25 cellular contexts compared by ENCODE assay signal in genomic region chr10:4623200-4623599, GRCh38.
DNase-seq lines count a peak whose midpoint lies in the region; ATAC-seq, FAIRE-seq and TF ChIP-seq lines count a peak whose summit lies in the region.
"Had no signal": no experiment of that assay in that cellular context is flagged by ENCODE, and none has a peak within 500 bp of the region (broad histone marks: within the 10 kb centered on the region; RNA-seq: fewer than 3 reads in every experiment).

No MANE protein-coding gene starts in this region.

- no peaks in the 10 kb centered on the region for H3K36me3 Mint-ChIP-seq in activated CD8-positive, alpha-beta memory T cell treated with anti-CD3 and anti-CD28 coated beads, Interleukin-2, amount 10 ng/mL, durations not matched to agents 7 days and 5 days

- no TSS peak for BruUV-seq in HepG2 (replicated peaks; lab: Mats Ljungman, UMichigan)

- intact Hi-C loops in HepG2 (cut with micrococcal nuclease; ENCODE audit: unreplicated experiment): no loop called here

- no peaks in the 10 kb centered on the region for H4K20me1 ChIP-seq in HepG2 (ENCODE audit: insufficient read depth, low read length)
- H4K20me1 ChIP-seq: BLaER1 had no signal

- no peak for TF ChIP-seq POLR2A in HepG2 (IDR thresholded peaks at IDR 0.05; ENCODE audit: insufficient read depth in 1 of 2, low read depth in 2 of 2, low read length in 2 of 2)

- H3K4me1 Mint-ChIP-seq in activated CD8-positive, alpha-beta memory T cell treated with anti-CD3 and anti-CD28 coated beads, Interleukin-2, amount 10 ng/mL, durations not matched to agents 7 days and 5 days: no peaks in the 10 kb centered on the region
- H3K4me1 Mint-ChIP-seq: neural crest cell; stimulated activated naive CD8-positive, alpha-beta T cell treated with anti-CD3 and anti-CD28 coated beads, Interleukin-15, amount 100 ng/mL, for 72 hours had no signal

- POLR2A ChIA-PET in HepG2 (lab: Yijun Ruan, JAX): no interaction called here

- 9% methylated on average over 7 of the region's 7 CpGs for WGBS in HepG2 (ENCODE audit: low lambda C conversion rate)
- WGBS in small intestine, 3 donors: 59 to 70% (median 67%) methylated on average over 7 of the region's 7 CpGs

- H3K4me3 ChIP-seq in HepG2 (replicated peaks in 1 of 3; ENCODE audit: insufficient read depth in 1 of 3, low read depth in 2 of 3, low read length in 3 of 3) (no peak overlapping the region), small intestine (ENCODE audit: low read depth in 1 of 2, low read length in 2 of 2) (no peak overlapping the region)
- H3K4me3 ChIP-seq: BLaER1, lung, thyroid gland had no signal

- H3K27me3 Mint-ChIP-seq in activated CD8-positive, alpha-beta memory T cell treated with anti-CD3 and anti-CD28 coated beads, Interleukin-2, amount 10 ng/mL, durations not matched to agents 7 days and 5 days: peaks cover 22% of the 10 kb centered on the region

- in situ Hi-C loops in GM13976 (cut with MboI; ENCODE audit: low sequenced_read_pairs, unreplicated experiment): no loop called here
- in situ Hi-C loops in HepG2 (cut with HindIII; ENCODE audit: extremely low pct_ligation_motif_present, low pct_unique_long_range_greater_than_20kb): no loop called here

- H3K9me3 ChIP-seq in HepG2 (ENCODE audit: low read length) (peaks cover 9% of the 10 kb centered on the region; the same call in 1 of the 2 replicates), small intestine (ENCODE audit: control insufficient read depth, low read depth) (no peaks in the 10 kb centered on the region)
- H3K9me3 ChIP-seq: thyroid gland had no signal

- H3K4me2 ChIP-seq in HepG2 (ENCODE audit: low read depth, low read length): no peak overlapping the region
- H3K4me2 ChIP-seq: BLaER1 had no signal

- DNase-seq in GM13976 (ENCODE audit: low spot score) (peak; percentile 4), MV-4-11 (lab: John Stamatoyannopoulos, UW) (peak; percentile 94), HepG2 (ENCODE audit: low spot score) (no peak), small intestine (no peak)
- DNase-seq in stimulated activated CD4-positive, alpha-beta T cell treated with anti-CD3 and anti-CD28 coated beads, Interleukin-4, amount 100 ng/mL, for 4 hours: no peak
- no peak for DNase-seq in activated CD8-positive, alpha-beta memory T cell treated with anti-CD3 and anti-CD28 coated beads, Interleukin-2, amount 10 ng/mL, durations not matched to agents 7 days and 5 days
- DNase-seq: activated T-cell treated with anti-CD3 and anti-CD28 coated beads, Interleukin-2, amount 50 U/mL, for 4 hours; brain microvascular endothelial cell; Caco-2; DMS79 treated with DMSO at 0.1 percent for 48 hours; head of caudate nucleus; kidney glomerular epithelial cell; NCI-H2081; NCI-H446; posterior cingulate gyrus; stimulated activated CD4-positive, alpha-beta T cell treated with anti-CD3 and anti-CD28 coated beads, Interleukin-15, amount 100 ng/mL, for 24 hours; stimulated activated naive CD8-positive, alpha-beta T cell treated with anti-CD3 and anti-CD28 coated beads, Interleukin-15, amount 100 ng/mL, for 72 hours; thyroid gland had no signal

- CTCF ChIA-PET in HepG2 (lab: Yijun Ruan, JAX; ENCODE audit: low intra/inter-chr PET ratio, low total read pairs): no interaction called here
- CTCF ChIA-PET in activated CD8-positive, alpha-beta memory T cell treated with anti-CD3 and anti-CD28 coated beads, Interleukin-2, amount 10 ng/mL, durations not matched to agents 7 days and 5 days (lab: Charles Lee): no interaction called here

- TF ChIP-seq RAD21 in HepG2 (CRISPR knock-in tag; IDR thresholded peaks at IDR 0.05): no peak

- H3K36me3 ChIP-seq in HepG2 (replicated peaks in 1 of 2; ENCODE audit: control insufficient read depth in 1 of 2, insufficient read depth in 2 of 2, low read length in 2 of 2) (no peaks in the 10 kb centered on the region), small intestine (ENCODE audit: control insufficient read depth in 2 of 2, insufficient read depth in 2 of 2, low read length in 2 of 2) (no peaks in the 10 kb centered on the region)
- H3K36me3 ChIP-seq: BLaER1, brain microvascular endothelial cell, thyroid gland had no signal

- no peak for FAIRE-seq in HepG2 (lab: Jason Lieb, UNC)
- no peak for FAIRE-seq in small intestine (lab: Jason Lieb, UNC)

- H3K4me1 ChIP-seq in HepG2 (ENCODE audit: insufficient read depth, low read length): no peaks in the 10 kb centered on the region
- no peaks in the 10 kb centered on the region for H3K4me1 ChIP-seq in small intestine (ENCODE audit: control insufficient read depth in 2 of 2, insufficient read depth in 1 of 2, low read depth in 1 of 2, low read length in 1 of 2)
- H3K4me1 ChIP-seq: BLaER1, Caco-2, thyroid gland had no signal

- TF ChIP-seq CTCF in GM13976 (IDR thresholded peaks at IDR 0.05; ENCODE audit: borderline replicate concordance, control extremely low read depth, extremely low read depth, insufficient read depth, missing control alignments) (no peak), HepG2 (CRISPR knock-in tag; IDR thresholded peaks at IDR 0.05) (no peak)

- H3K9me3 Mint-ChIP-seq in activated CD8-positive, alpha-beta memory T cell treated with anti-CD3 and anti-CD28 coated beads, Interleukin-2, amount 10 ng/mL, durations not matched to agents 7 days and 5 days (ENCODE audit: low read depth): peaks cover 7% of the 10 kb centered on the region

- H3K27ac ChIP-seq in HepG2 (ENCODE audit: extremely low read length, insufficient read depth, low read length) (no peak overlapping the region), small intestine (ENCODE audit: low read depth in 1 of 2, low read length in 1 of 2) (no peak overlapping the region)
- H3K27ac ChIP-seq: BLaER1, brain microvascular endothelial cell, thyroid gland had no signal

- ATAC-seq in HG02870 (IDR thresholded peaks at IDR 0.05; ENCODE audit: unreplicated experiment) (peak; percentile 82), HepG2 (no peak), GM18873 (IDR thresholded peaks at IDR 0.05; ENCODE audit: low FRiP score, unreplicated experiment) (no peak)
- no peak for ATAC-seq in activated CD8-positive, alpha-beta memory T cell treated with anti-CD3 and anti-CD28 coated beads, Interleukin-2, amount 10 ng/mL, durations not matched to agents 7 days and 5 days
- ATAC-seq: activated T-cell treated with anti-CD3 and anti-CD28 coated beads, Interleukin-2, amount 50 U/mL, for 4 hours; sciatic nerve; stimulated activated naive CD8-positive, alpha-beta T cell treated with anti-CD3 and anti-CD28 coated beads, Interleukin-15, amount 100 ng/mL, for 72 hours had no signal

- H3K27me3 ChIP-seq in HepG2 (ENCODE audit: control insufficient read depth in 1 of 2, insufficient read depth in 2 of 2, low read length in 2 of 2) (peaks cover 0 to 3% of the 10 kb centered on the region in 2 experiments; a peak in 1 of 5 replicates), small intestine (ENCODE audit: control insufficient read depth in 2 of 2, insufficient read depth in 2 of 2, low read length in 2 of 2) (no peaks in the 10 kb centered on the region)
- H3K27me3 ChIP-seq: BLaER1, brain microvascular endothelial cell, thyroid gland had no signal

- H3K27ac Mint-ChIP-seq in activated CD8-positive, alpha-beta memory T cell treated with anti-CD3 and anti-CD28 coated beads, Interleukin-2, amount 10 ng/mL, durations not matched to agents 7 days and 5 days: no peak overlapping the region
- H3K27ac Mint-ChIP-seq: stimulated activated naive CD8-positive, alpha-beta T cell treated with anti-CD3 and anti-CD28 coated beads, Interleukin-15, amount 100 ng/mL, for 72 hours; T-helper 1 cell treated with Interleukin-12 subunit alpha and Interleukin-12 subunit beta and Interleukin-4 antibody, amounts not matched to agents 30 μg/mL and 1 μg/mL, for 36 hours had no signal

- no peak overlapping the region for H3K9ac ChIP-seq in HepG2 (ENCODE audit: insufficient read depth, low read depth, low read length)
- H3K9ac ChIP-seq: BLaER1 had no signal

- no peak for TF ChIP-seq EP300 in HepG2 (IDR thresholded peaks at IDR 0.05; ENCODE audit: low read depth in 2 of 2, low read length in 2 of 2)
- no peak for TF ChIP-seq EP300 in HepG2 (CRISPR knock-in tag; IDR thresholded peaks at IDR 0.05; ENCODE audit: borderline replicate concordance)

- no peak overlapping the region for H3K4me3 Mint-ChIP-seq in activated CD8-positive, alpha-beta memory T cell treated with anti-CD3 and anti-CD28 coated beads, Interleukin-2, amount 10 ng/mL, durations not matched to agents 7 days and 5 days
- H3K4me3 Mint-ChIP-seq: activated T-cell treated with anti-CD3 and anti-CD28 coated beads, Interleukin-2, amount 50 U/mL, for 4 hours; neural crest cell; stimulated activated naive CD8-positive, alpha-beta T cell treated with anti-CD3 and anti-CD28 coated beads, Interleukin-15, amount 100 ng/mL, for 72 hours; T-helper 1 cell treated with Interleukin-12 subunit alpha and Interleukin-12 subunit beta and Interleukin-4 antibody, amounts not matched to agents 30 μg/mL and 1 μg/mL, for 36 hours had no signal

- no peaks in the 10 kb centered on the region for H3K79me2 ChIP-seq in HepG2 (ENCODE audit: insufficient read depth, low read length)

- peak overlapping the region; percentile 2 for H2AFZ ChIP-seq in HepG2 (ENCODE audit: low read length)

TF ChIP-seq in HepG2, 621 proteins besides CTCF, POLR2A, EP300 and RAD21 (continues in another document):
- TF ChIP-seq ZUFSP (CRISPR knock-in tag; IDR thresholded peaks at IDR 0.05; ENCODE audit: borderline replicate concordance) (no peak), SMAD1 (CRISPR knock-in tag; IDR thresholded peaks at IDR 0.05; ENCODE audit: borderline replicate concordance, low read depth) (no peak), ZNF703 (CRISPR knock-in tag; IDR thresholded peaks at IDR 0.05; ENCODE audit: borderline replicate concordance) (no peak)

Comparison
In these comparisons a context has a peak if more than half of its experiments do, and no peak if none do; other contexts are left out.
1. DNase-seq: peak in GM13976 (single experiment) and MV-4-11 (single experiment); none in HepG2 (single experiment), stimulated activated CD4-positive, alpha-beta T cell treated with anti-CD3 and anti-CD28 coated beads, Interleukin-4, amount 100 ng/mL, for 4 hours (0 of 2), activated CD8-positive, alpha-beta memory T cell treated with anti-CD3 and anti-CD28 coated beads, Interleukin-2, amount 10 ng/mL, durations not matched to agents 7 days and 5 days (single experiment) and small intestine (single experiment).